23 cellular contexts compared by ENCODE assay signal in genomic region chr1:113320972-113321680, GRCh38.
DNase-seq lines count a peak whose midpoint lies in the region; ATAC-seq and TF ChIP-seq lines count a peak whose summit lies in the region.
"Had no signal": no experiment of that assay in that cellular context is flagged by ENCODE, and none has a peak within 500 bp of the region (broad histone marks: within the 10 kb centered on the region; RNA-seq: fewer than 3 reads in every experiment).

No MANE protein-coding gene starts in this region.

- no peak overlapping the region for H2BK5ac ChIP-seq in trophoblast cell (ENCODE audit: low read depth, low read length, poor library complexity)

- no peak overlapping the region for H2AFZ ChIP-seq in trophoblast cell (ENCODE audit: insufficient read depth, low read length, poor library complexity)
- H2AFZ ChIP-seq: parathyroid adenoma had no signal

- H2BK12ac ChIP-seq in trophoblast cell (ENCODE audit: low read length): no peak overlapping the region

- H3K14ac ChIP-seq in trophoblast cell (ENCODE audit: low read length): no peak overlapping the region

- intact Hi-C loops in uterus (cut with DNase I; ENCODE audit: low total_unique reads): no loop called here

- H4K91ac ChIP-seq in trophoblast cell (ENCODE audit: low read depth, low read length): no peak overlapping the region

- TF ChIP-seq CTCF in AG04449 (IDR thresholded peaks at IDR 0.05; ENCODE audit: insufficient read depth, low read length, missing control alignments) (no peak), epithelial cell of proximal tubule (conservative IDR thresholded peaks at IDR 0.05; ENCODE audit: low read depth, low read length) (no peak), uterus (IDR thresholded peaks at IDR 0.05) (no peak), WERI-Rb-1 (IDR thresholded peaks at IDR 0.05; ENCODE audit: low read depth, low read length) (no peak)

- no peak overlapping the region for H2BK120ac ChIP-seq in trophoblast cell (ENCODE audit: insufficient read depth, low read length, poor library complexity)

- ATAC-seq in GM21737 (IDR thresholded peaks at IDR 0.05; ENCODE audit: unreplicated experiment): no peak
- ATAC-seq: gastroesophageal sphincter; natural killer cell treated with Interleukin-12 subunit alpha and Interleukin-12 subunit beta and Interleukin-15 and Interleukin-18, amount 100 ng/mL, for 72 hours; Panc1; stimulated activated naive CD8-positive, alpha-beta T cell treated with anti-CD3 and anti-CD28 coated beads, Interleukin-15, Interleukin-2, amounts not matched to agents 100 U/mL and 50 U/mL, for 24 hours; T-helper 17 cell had no signal

- H3K27ac ChIP-seq in trophoblast cell (ENCODE audit: low read depth, low read length) (no peak overlapping the region), uterus (no peak overlapping the region), WERI-Rb-1 (no peak overlapping the region)
- H3K27ac ChIP-seq: gastroesophageal sphincter, parathyroid adenoma, SJCRH30, tibial artery had no signal

- no CpG with 5 or more reads among the region's 3 CpGs for WGBS in trophoblast cell (ENCODE audit: extremely low coverage, insufficient coverage, insufficient read length)

- H3K9me3 ChIP-seq in trophoblast cell (ENCODE audit: insufficient read depth, low read depth, low read length): no peaks in the 10 kb centered on the region
- H3K9me3 ChIP-seq in uterus: no peaks in the 10 kb centered on the region
- no peaks in the 10 kb centered on the region for H3K9me3 ChIP-seq in WERI-Rb-1 (ENCODE audit: severe bottlenecking)
- H3K9me3 ChIP-seq: gastroesophageal sphincter, SJCRH30 had no signal

- H3K27me3 ChIP-seq in trophoblast cell (ENCODE audit: insufficient read depth, low read length): no peaks in the 10 kb centered on the region
- H3K27me3 ChIP-seq in uterus: no peaks in the 10 kb centered on the region
- no peaks in the 10 kb centered on the region for H3K27me3 ChIP-seq in WERI-Rb-1 (ENCODE audit: insufficient read depth, low read depth, severe bottlenecking)
- H3K27me3 ChIP-seq: gastroesophageal sphincter, SJCRH30, tibial artery had no signal

- H3K4me3 ChIP-seq in AG04449 (ENCODE audit: low read depth, low read length): no peak overlapping the region
- no peak overlapping the region for H3K4me3 ChIP-seq in epithelial cell of proximal tubule (ENCODE audit: low read depth, low read length)
- no peak overlapping the region for H3K4me3 ChIP-seq in trophoblast cell (ENCODE audit: low read depth, low read length)
- no peak overlapping the region for H3K4me3 ChIP-seq in uterus
- no peak overlapping the region for H3K4me3 ChIP-seq in WERI-Rb-1 (ENCODE audit: low read depth, low read length)
- H3K4me3 ChIP-seq: gastroesophageal sphincter, SJCRH30, tibial artery had no signal

- H3K4me1 ChIP-seq in trophoblast cell (ENCODE audit: control insufficient read depth in 1 of 2, insufficient read depth in 2 of 2, low read length in 2 of 2) (peaks cover 0 to 2% of the 10 kb centered on the region in 2 experiments), uterus (no peaks in the 10 kb centered on the region)
- H3K4me1 ChIP-seq: parathyroid adenoma, SJCRH30 had no signal

- no peaks in the 10 kb centered on the region for H3K79me2 ChIP-seq in trophoblast cell (ENCODE audit: control insufficient read depth, insufficient read depth, low read length, poor library complexity)
- H3K79me2 ChIP-seq: parathyroid adenoma had no signal

- no peak overlapping the region for H3K23ac ChIP-seq in trophoblast cell (ENCODE audit: low read length)

- TF ChIP-seq POLR2A in uterus (IDR thresholded peaks at IDR 0.05): no peak

- no peaks in the 10 kb centered on the region for H3K36me3 ChIP-seq in trophoblast cell (ENCODE audit: control insufficient read depth in 1 of 2, insufficient read depth in 2 of 2, low read length in 2 of 2)
- H3K36me3 ChIP-seq in uterus: no peaks in the 10 kb centered on the region
- H3K36me3 ChIP-seq in WERI-Rb-1: no peaks in the 10 kb centered on the region
- H3K36me3 ChIP-seq: gastroesophageal sphincter, SJCRH30, tibial artery had no signal

- H3K79me1 ChIP-seq in trophoblast cell (ENCODE audit: low read length): no peaks in the 10 kb centered on the region

- H3K4me2 ChIP-seq in trophoblast cell (ENCODE audit: low read length): no peak overlapping the region

- no peak overlapping the region for H3K18ac ChIP-seq in trophoblast cell (ENCODE audit: low read length)

- DNase-seq in AG04449 (ENCODE audit: low read depth, low spot score) (peak; percentile 31), NCI-H69 (lab: John Stamatoyannopoulos, UW) (peak; percentile 26), epithelial cell of proximal tubule (ENCODE audit: low read depth) (peak; percentile 40), trophoblast cell (peak; percentile 52 to 86), T-helper 2 cell (no peak), uterus (no peak), WERI-Rb-1 (no peak)
- DNase-seq: activated B cell treated with CpG ODN at 0.5 μM for 24 hours; activated CD4-positive, alpha-beta memory T cell treated with anti-CD3 and anti-CD28 coated beads for 36 hours; activated T-cell treated with anti-CD3 and anti-CD28 coated beads for 4 hours; amygdala; C1 segment of cervical spinal cord; KBM-7; NCI-H1694; SJCRH30; stimulated activated naive CD8-positive, alpha-beta T cell treated with anti-CD3 and anti-CD28 coated beads, Interleukin-15, Interleukin-2, amounts not matched to agents 100 U/mL and 50 U/mL, for 24 hours; T-helper 17 cell; tibial artery had no signal

- H2AK5ac ChIP-seq in trophoblast cell (ENCODE audit: low read length): no peak overlapping the region

- H4K8ac ChIP-seq in trophoblast cell (ENCODE audit: low read depth, low read length): no peak overlapping the region

- H3K4ac ChIP-seq in trophoblast cell (ENCODE audit: low read depth, low read length): no peak overlapping the region

- POLR2A ChIA-PET in AG04449 (lab: Yijun Ruan, JAX): no interaction called here

- no peak overlapping the region for H4K12ac ChIP-seq in trophoblast cell (ENCODE audit: low read depth, low read length)

- no peak overlapping the region for H3K9ac ChIP-seq in trophoblast cell (ENCODE audit: low read length)
- H3K9ac ChIP-seq: parathyroid adenoma had no signal

- CTCF ChIA-PET in AG04449 (lab: Yijun Ruan, JAX): no interaction called here

Comparison
In these comparisons a context has a peak if more than half of its experiments do, and no peak if none do; other contexts are left out.
1. DNase-seq: peak in AG04449 (single experiment), NCI-H69 (single experiment), epithelial cell of proximal tubule (single experiment) and trophoblast cell (2 of 2); none in T-helper 2 cell (0 of 5), uterus (0 of 2) and WERI-Rb-1 (single experiment).